In the genomic region with DNA sequence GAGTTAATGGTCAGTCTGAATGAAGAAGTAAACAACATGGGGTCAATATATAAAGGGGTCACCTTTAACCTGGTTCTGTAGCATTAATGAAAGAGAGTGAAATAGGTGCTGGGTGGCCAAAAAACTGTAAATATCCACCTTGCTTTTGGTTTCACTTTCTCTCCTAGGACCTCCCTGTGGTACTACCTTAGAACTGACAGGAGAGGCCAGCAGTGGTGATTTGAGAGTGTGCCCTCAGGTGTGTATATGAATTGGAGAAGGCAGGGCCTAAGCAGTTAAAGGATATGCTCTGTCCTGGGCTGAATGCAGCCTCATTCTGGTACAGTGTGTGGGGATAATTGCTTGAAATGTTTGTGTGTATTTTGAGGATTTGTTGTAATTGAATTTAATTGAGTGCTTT, we compare ENCODE assay signal across 8 cellular contexts.
A peak's percentile ranks its signal among the peaks of the same experiment; 100 is the strongest.
DNase-seq lines count a peak whose midpoint lies in the region; ATAC-seq, FAIRE-seq and TF ChIP-seq lines count a peak whose summit lies in the region.

No MANE protein-coding gene starts in this region.

- H3K4me2 ChIP-seq in K562 (ENCODE audit: insufficient read depth, low read length) = no peak overlapping the region

- CTCF ChIA-PET in Calu3 (lab: Charles Lee) (interaction anchor here (1.0 kb wide), 1 partner anchor 775 kb away, joined by 3 read pairs; no protein-coding TSS in a partner anchor), K562 (lab: Yijun Ruan, JAX; ENCODE audit: low intra/inter-chr PET ratio) (no interaction called here), HEK293T (lab: Yijun Ruan, JAX) (interaction anchor here (0.7 kb wide), 1 partner anchor 129 kb away, joined by 4 read pairs; no protein-coding TSS in a partner anchor)

- no peaks in the 10 kb centered on the region for H3K36me3 ChIP-seq in K562 (ENCODE audit: control insufficient read depth, insufficient read depth, low read length)

- H3K4me3 Mint-ChIP-seq in Calu3 (ENCODE audit: low read depth, unreplicated experiment) = peak overlapping the region; percentile 43

- BruUV-seq in Calu3 (replicated peaks; lab: Mats Ljungman, UMichigan) (no TSS peak), K562 (replicated peaks; lab: Mats Ljungman, UMichigan) (no TSS peak)

- H3K27ac ChIP-seq in K562 (ENCODE audit: extremely low read depth, low read depth, low read length) = no peak overlapping the region

- peak overlapping the region; percentile 22 for H3K27ac Mint-ChIP-seq in Calu3 (ENCODE audit: unreplicated experiment)

- H3K79me2 ChIP-seq in K562 (ENCODE audit: control insufficient read depth, insufficient read depth, low read length) = no peaks in the 10 kb centered on the region

- H3K4me1 ChIP-seq in K562 (replicated peaks in 1 of 2; ENCODE audit: control insufficient read depth in 2 of 2, insufficient read depth in 2 of 2, low read length in 2 of 2) = no peaks in the 10 kb centered on the region

- peaks cover 13% of the 10 kb centered on the region for H3K4me1 Mint-ChIP-seq in Calu3 (ENCODE audit: low read depth, unreplicated experiment)

- ATAC-seq in GM19395 (IDR thresholded peaks at IDR 0.05; ENCODE audit: unreplicated experiment) (peak; percentile 79), HG03280 (IDR thresholded peaks at IDR 0.05; ENCODE audit: unreplicated experiment) (peak; percentile 80), K562 (peak; percentile 67), GM18520 (IDR thresholded peaks at IDR 0.05; ENCODE audit: unreplicated experiment) (no peak)

- no peaks in the 10 kb centered on the region for H3K36me3 Mint-ChIP-seq in Calu3 (ENCODE audit: insufficient read depth, unreplicated experiment)

- H3K9me3 ChIP-seq in K562 (replicated peaks; ENCODE audit: control insufficient read depth, insufficient read depth, low read depth, low read length) = 0 out of 2 replicates have a peak, but pooled peaks cover 3% of the 10 kb centered on the region

- intact Hi-C loops in Calu3 (cut with micrococcal nuclease; ENCODE audit: unreplicated experiment) = no loop called here
- intact Hi-C loops in K562 (cut with micrococcal nuclease) = no loop called here
- intact Hi-C loops in posterior cingulate gyrus (cut with DNase I) = no loop called here

- no peak for FAIRE-seq in K562 (lab: Jason Lieb, UNC)

- H3K9me3 Mint-ChIP-seq in Calu3 (ENCODE audit: low read depth, unreplicated experiment) = no peaks in the 10 kb centered on the region

- no peaks in the 10 kb centered on the region for H3K27me3 Mint-ChIP-seq in Calu3 (ENCODE audit: unreplicated experiment)

- DNase-seq in Calu3 (peak; percentile 57), K562 (ENCODE audit: extremely low read depth in 1 of 4, low spot score in 3 of 4) (no peak), posterior cingulate gyrus (no peak), HuH-7.5 (ENCODE audit: low spot score) (no peak), HEK293T (ENCODE audit: extremely low spot score) (no peak)

- in situ Hi-C loops in K562 (cut with MboI) = no loop called here

- H2AFZ ChIP-seq in K562 (ENCODE audit: low read depth, low read length) = no peak overlapping the region

- H3K9me1 ChIP-seq in K562 (ENCODE audit: control insufficient read depth, insufficient read depth, low read length) = no peaks in the 10 kb centered on the region

- H3K9ac ChIP-seq in K562 (ENCODE audit: insufficient read depth in 1 of 2, low read depth in 2 of 2, low read length in 2 of 2) = no peak overlapping the region

- TF ChIP-seq POLR2A in K562 (conservative IDR thresholded peaks at IDR 0.05) = no peak

- TF ChIP-seq CTCF in Calu3 (IDR thresholded peaks at IDR 0.05; ENCODE audit: unreplicated experiment) (peak; percentile 29), K562 (IDR thresholded peaks at IDR 0.05 in 2 of 3, conservative IDR thresholded peaks at IDR 0.05 in 1 of 3; ENCODE audit: insufficient read depth in 2 of 3, low read depth in 1 of 3, low read length in 3 of 3) (no peak)

- no peak for TF ChIP-seq RAD21 in K562 (CRISPR knock-in tag; conservative IDR thresholded peaks at IDR 0.05 in 1 of 2, IDR thresholded peaks at IDR 0.05 in 1 of 2)

- no peak for TF ChIP-seq EP300 in K562 (IDR thresholded peaks at IDR 0.05; ENCODE audit: low read length)

- no peaks in the 10 kb centered on the region for H4K20me1 ChIP-seq in K562 (replicated peaks; ENCODE audit: control insufficient read depth, insufficient read depth, low read length)

- POLR2A ChIA-PET in K562 (lab: Yijun Ruan, JAX) (interaction anchor here (0.6 kb wide), 1 partner anchor 557 kb away, joined by 3 read pairs; no protein-coding TSS in a partner anchor), HEK293T (lab: Yijun Ruan, JAX) (no interaction called here)

- no peak overlapping the region for H3K4me3 ChIP-seq in K562

- H3K27me3 ChIP-seq in K562 (ENCODE audit: control insufficient read depth in 2 of 2, insufficient read depth in 2 of 2, low read length in 2 of 2) = no peaks in the 10 kb centered on the region

TF ChIP-seq in K562, 482 proteins besides CTCF, POLR2A, EP300 and RAD21:
- TF ChIP-seq BDP1 (IDR thresholded peaks at IDR 0.05; ENCODE audit: insufficient read depth, insufficient read length) = no peak
- TF ChIP-seq NR2C2 (CRISPR knock-in tag; IDR thresholded peaks at IDR 0.05) = no peak
- 0 out of 2 replicates have a peak, but pooled peaks have one; percentile 9 for TF ChIP-seq NR2C2 (tag; IDR thresholded peaks at IDR 0.05)

TF ChIP-seq in HEK293T, 16 proteins besides CTCF, POLR2A, EP300 and RAD21:
- TF ChIP-seq, protein P1, sequence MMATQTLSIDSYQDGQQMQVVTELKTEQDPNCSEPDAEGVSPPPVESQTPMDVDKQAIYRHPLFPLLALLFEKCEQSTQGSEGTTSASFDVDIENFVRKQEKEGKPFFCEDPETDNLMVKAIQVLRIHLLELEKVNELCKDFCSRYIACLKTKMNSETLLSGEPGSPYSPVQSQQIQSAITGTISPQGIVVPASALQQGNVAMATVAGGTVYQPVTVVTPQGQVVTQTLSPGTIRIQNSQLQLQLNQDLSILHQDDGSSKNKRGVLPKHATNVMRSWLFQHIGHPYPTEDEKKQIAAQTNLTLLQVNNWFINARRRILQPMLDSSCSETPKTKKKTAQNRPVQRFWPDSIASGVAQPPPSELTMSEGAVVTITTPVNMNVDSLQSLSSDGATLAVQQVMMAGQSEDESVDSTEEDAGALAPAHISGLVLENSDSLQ (IDR thresholded peaks at IDR 0.05) = no peak
- TF ChIP-seq FOXA1 (IDR thresholded peaks at IDR 0.05) (no peak), SUZ12 (IDR thresholded peaks at IDR 0.05) (no peak), HDGF (IDR thresholded peaks at IDR 0.05; ENCODE audit: borderline replicate concordance) (no peak), FOXM1 (IDR thresholded peaks at IDR 0.05; ENCODE audit: borderline replicate concordance) (no peak), LEF1 (IDR thresholded peaks at IDR 0.05; ENCODE audit: borderline replicate concordance) (no peak), SP1 (IDR thresholded peaks at IDR 0.05) (no peak), TARDBP (IDR thresholded peaks at IDR 0.05) (no peak)
